ENCODE assay signal across 10 cellular contexts in the genomic region with DNA sequence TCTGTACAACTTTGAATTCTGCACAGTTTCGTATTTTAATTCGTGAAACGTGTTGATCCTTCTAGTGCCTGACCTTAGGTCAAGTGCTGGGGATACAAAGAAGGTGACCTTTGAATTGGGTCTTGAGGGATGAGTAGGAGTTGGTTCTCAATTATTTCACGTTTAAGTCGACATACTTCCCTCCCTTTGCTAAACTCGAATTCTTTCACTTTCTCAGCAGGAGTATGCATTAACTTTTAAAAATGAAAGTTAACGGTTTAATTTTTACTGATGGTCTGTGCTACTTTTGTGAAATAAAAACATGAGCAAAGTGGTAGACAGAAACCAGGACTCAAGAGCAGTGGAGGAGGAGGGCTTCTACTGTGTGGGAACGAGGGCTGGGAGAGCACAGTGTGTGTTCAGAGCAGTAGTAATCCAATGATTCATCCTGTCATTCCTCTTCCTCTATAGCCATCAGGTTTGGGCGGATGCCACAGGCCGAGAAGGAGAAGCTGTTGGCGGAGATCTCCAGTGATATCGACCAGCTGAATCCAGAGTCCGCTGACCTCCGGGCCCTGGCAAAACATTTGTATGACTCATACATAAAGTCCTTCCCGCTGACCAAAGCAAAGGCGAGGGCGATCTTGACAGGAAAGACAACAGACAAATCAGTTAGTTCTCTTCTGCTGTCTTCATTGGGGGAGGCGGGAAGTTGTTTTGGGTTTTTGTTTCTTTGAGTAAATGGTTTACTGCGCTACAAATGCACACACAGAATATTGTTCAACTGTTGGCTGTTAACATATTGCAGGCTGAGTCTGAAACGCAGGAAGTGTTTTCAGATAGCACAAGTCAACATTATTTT.
DNase-seq lines count a peak whose midpoint lies in the region; ATAC-seq, FAIRE-seq and TF ChIP-seq lines count a peak whose summit lies in the region.
"Had no signal": no experiment of that assay in that cellular context is flagged by ENCODE, and none has a peak within 500 bp of the region (broad histone marks: within the 10 kb centered on the region; RNA-seq: fewer than 3 reads in every experiment).

No MANE protein-coding gene starts in this region.

- H3K4me3 ChIP-seq in HCT116 (replicated peaks in 1 of 2; ENCODE audit: low read depth in 1 of 2, low read length in 2 of 2) (peak overlapping the region; percentile 6 to 42; a peak in 3 of 4 replicates), right cardiac atrium (ENCODE audit: low read length) (no peak overlapping the region), skeletal muscle cell (ENCODE audit: low read depth, low read length) (no peak overlapping the region)

- peaks cover 28 to 47% of the 10 kb centered on the region in 2 experiments for H3K4me1 ChIP-seq in HCT116 (ENCODE audit: control insufficient read depth in 1 of 2, insufficient read depth in 2 of 2, low read length in 2 of 2)
- H3K4me1 ChIP-seq in right cardiac atrium (ENCODE audit: control insufficient read depth, insufficient read depth, low read length) = no peaks in the 10 kb centered on the region

- H2AFZ ChIP-seq in HCT116 (ENCODE audit: low read depth, low read length, poor library complexity, severe bottlenecking) = no peak overlapping the region

- H3K27ac ChIP-seq in HCT116 (ENCODE audit: low read depth, low read length) (peak overlapping the region; percentile 48), right cardiac atrium (ENCODE audit: low read length) (peak overlapping the region; percentile 41)

- peak; percentile 45 for TF ChIP-seq RAD21 in HCT116 (IDR thresholded peaks at IDR 0.05; ENCODE audit: low read depth)

- H3K9me3 ChIP-seq in HCT116 (ENCODE audit: control insufficient read depth in 1 of 2, insufficient read depth in 1 of 2, low read depth in 1 of 2, low read length in 2 of 2) (no peaks in the 10 kb centered on the region), right cardiac atrium (ENCODE audit: control insufficient read depth, low read length) (no peaks in the 10 kb centered on the region)

- RAD21 ChIA-PET in HCT116 (lab: Charles Lee; ENCODE audit: low non-redundant PET in 1 of 2, low total read pairs in 2 of 2, uncharacterized antibody in 2 of 2, unreplicated experiment in 2 of 2) = no interaction called here

- H3K79me2 ChIP-seq in HCT116 (ENCODE audit: insufficient read depth, low read length) = no peaks in the 10 kb centered on the region

- DNase-seq in HCT116 (ENCODE audit: low read depth, low spot score) (peak; percentile 92), WTC11 (ENCODE audit: low spot score) (no peak), right cardiac atrium (peak; percentile 87 to 90 (median 90)), skeletal muscle cell (ENCODE audit: low read depth) (peak; percentile 70), G401 (ENCODE audit: low spot score) (no peak), D721Med (ENCODE audit: insufficient read length, low spot score) (no peak)
- DNase-seq: NCI-H1417 had no signal

- H3K36me3 Mint-ChIP-seq in WTC11 = no peaks in the 10 kb centered on the region
- H3K36me3 Mint-ChIP-seq: activated naive CD8-positive, alpha-beta T cell had no signal

- in situ Hi-C loops in G401 (cut with HindIII; ENCODE audit: low sequenced_read_pairs) = no loop called here

- TF ChIP-seq CTCF in HCT116 (IDR thresholded peaks at IDR 0.05 in 2 of 3, conservative IDR thresholded peaks at IDR 0.05 in 1 of 3; ENCODE audit: borderline replicate concordance in 1 of 3, insufficient read depth in 1 of 3, low read depth in 2 of 3, low read length in 2 of 3) (no peak), WTC11 (IDR thresholded peaks at IDR 0.05) (no peak), D721Med (IDR thresholded peaks at IDR 0.05; ENCODE audit: insufficient read depth, missing control alignments) (no peak)

- H3K9me3 Mint-ChIP-seq in WTC11 = no peaks in the 10 kb centered on the region

- WGBS in right cardiac atrium = 46% methylated on average over 20 of the region's 20 CpGs

- no peak for FAIRE-seq in D721Med (lab: Jason Lieb, UNC)

- ATAC-seq in HCT116 = peak; percentile 97
- ATAC-seq in WTC11 = no peak
- ATAC-seq in right cardiac atrium = peak; percentile 94 to 98
- ATAC-seq in GM21423 (IDR thresholded peaks at IDR 0.05; ENCODE audit: unreplicated experiment) = no peak
- no peak for ATAC-seq in GM21367 (IDR thresholded peaks at IDR 0.05; ENCODE audit: unreplicated experiment)

- TF ChIP-seq POLR2A in HCT116 (IDR thresholded peaks at IDR 0.05; ENCODE audit: borderline replicate concordance, extremely low read depth, insufficient read depth, insufficient read length) = no peak

- POLR2A ChIA-PET in HCT116 (lab: Charles Lee) (interaction anchor here (1.5 kb wide), 1 partner anchor 12 kb away, joined by 7 read pairs; no protein-coding TSS in a partner anchor), WTC11 (lab: Charles Lee) (no interaction called here)

- no peaks in the 10 kb centered on the region for H3K27me3 ChIP-seq in HCT116 (ENCODE audit: insufficient read depth, low read length)
- no peaks in the 10 kb centered on the region for H3K27me3 ChIP-seq in right cardiac atrium (ENCODE audit: control insufficient read depth, insufficient read depth)

- no peak overlapping the region for H3K27ac Mint-ChIP-seq in WTC11
- H3K27ac Mint-ChIP-seq: activated naive CD8-positive, alpha-beta T cell had no signal

- H3K4me1 Mint-ChIP-seq in WTC11 = no peaks in the 10 kb centered on the region

- H3K9ac ChIP-seq in HCT116 (ENCODE audit: low read length) = peak overlapping the region; percentile 37

- no peaks in the 10 kb centered on the region; the same call in 1 of the 2 replicates for H3K27me3 Mint-ChIP-seq in WTC11 (ENCODE audit: low read depth)

- no peaks in the 10 kb centered on the region for H3K9me2 ChIP-seq in HCT116 (ENCODE audit: insufficient read depth)

- intact Hi-C loops in HCT116 (cut with micrococcal nuclease) = loop anchor here (1.0 to 5.0 kb wide), 2 partner anchors 40 to 67 kb away; no protein-coding TSS in a partner anchor
- intact Hi-C loops in right cardiac atrium (cut with DNase I) = no loop called here

- CTCF ChIA-PET in HCT116 (lab: Charles Lee) = interaction anchor here (1.5 kb wide), 1 partner anchor 53 kb away, joined by 3 read pairs; no protein-coding TSS in a partner anchor
- CTCF ChIA-PET in WTC11 (lab: Charles Lee) = no interaction called here

- no peaks in the 10 kb centered on the region for H4K20me1 ChIP-seq in HCT116 (ENCODE audit: insufficient read depth)

- H3K4me2 ChIP-seq in HCT116 (ENCODE audit: low read length) = peak overlapping the region; percentile 74

- no peaks in the 10 kb centered on the region for H3K36me3 ChIP-seq in HCT116 (ENCODE audit: control insufficient read depth in 1 of 2, insufficient read depth in 2 of 2, low read length in 2 of 2)

- H3K4me3 Mint-ChIP-seq in WTC11 = no peak overlapping the region
- H3K4me3 Mint-ChIP-seq: activated naive CD8-positive, alpha-beta T cell had no signal

- TSS peak; percentile 85 for BruUV-seq in HCT116 (replicated peaks; lab: Mats Ljungman, UMichigan)

TF ChIP-seq in HCT116, 20 proteins besides CTCF, POLR2A, EP300 and RAD21 (continues in another document):
- TF ChIP-seq SIN3A (IDR thresholded peaks at IDR 0.05; ENCODE audit: low read depth) = peak; percentile 97
- peak; percentile 90 for TF ChIP-seq CBX3 (IDR thresholded peaks at IDR 0.05; ENCODE audit: low read depth)
- peak; percentile 33 for TF ChIP-seq TCF7L2 (IDR thresholded peaks at IDR 0.05; ENCODE audit: borderline replicate concordance, extremely low read depth, insufficient read depth, insufficient read length)
- no peak for TF ChIP-seq EZH2 (IDR thresholded peaks at IDR 0.05)
- TF ChIP-seq, protein P1, sequence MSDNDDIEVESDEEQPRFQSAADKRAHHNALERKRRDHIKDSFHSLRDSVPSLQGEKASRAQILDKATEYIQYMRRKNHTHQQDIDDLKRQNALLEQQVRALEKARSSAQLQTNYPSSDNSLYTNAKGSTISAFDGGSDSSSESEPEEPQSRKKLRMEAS (IDR thresholded peaks at IDR 0.05) = peak; percentile 63
- TF ChIP-seq EGR1 (IDR thresholded peaks at IDR 0.05; ENCODE audit: low read depth) = 0 out of 2 replicates have a peak, but pooled peaks have one; percentile 38
- TF ChIP-seq ELF1 (IDR thresholded peaks at IDR 0.05; ENCODE audit: borderline replicate concordance, low read depth) = no peak

TF ChIP-seq in WTC11, 78 proteins besides CTCF, POLR2A, EP300 and RAD21:
- no peak for TF ChIP-seq ZNF423 (CRISPR knock-in tag; IDR thresholded peaks at IDR 0.05)
- TF ChIP-seq GABPB1 (CRISPR knock-in tag; IDR thresholded peaks at IDR 0.05) = peak; percentile 69; the same call in 1 of the 2 replicates
- TF ChIP-seq ATF6 (CRISPR knock-in tag; IDR thresholded peaks at IDR 0.05) = no peak
- no peak for TF ChIP-seq NR1H2 (CRISPR knock-in tag; IDR thresholded peaks at IDR 0.05)
- no peak for TF ChIP-seq CDX4 (CRISPR knock-in tag; IDR thresholded peaks at IDR 0.05; ENCODE audit: borderline replicate concordance)
- TF ChIP-seq PRRX2 (CRISPR knock-in tag; IDR thresholded peaks at IDR 0.05) = no peak

Comparison
In these comparisons a context has a peak if more than half of its experiments do, and no peak if none do; other contexts are left out.
1. ATAC-seq: peak in HCT116 (single experiment) and right cardiac atrium (2 of 2); none in WTC11 (single experiment), GM21423 (single experiment) and GM21367 (single experiment).
2. DNase-seq: peak in HCT116 (single experiment), right cardiac atrium (3 of 3) and skeletal muscle cell (single experiment); none in WTC11 (single experiment), G401 (single experiment) and D721Med (single experiment).
3. H3K4me3 ChIP-seq: peak in HCT116 (2 of 2); none in right cardiac atrium (single experiment) and skeletal muscle cell (single experiment).